In the genomic region with DNA sequence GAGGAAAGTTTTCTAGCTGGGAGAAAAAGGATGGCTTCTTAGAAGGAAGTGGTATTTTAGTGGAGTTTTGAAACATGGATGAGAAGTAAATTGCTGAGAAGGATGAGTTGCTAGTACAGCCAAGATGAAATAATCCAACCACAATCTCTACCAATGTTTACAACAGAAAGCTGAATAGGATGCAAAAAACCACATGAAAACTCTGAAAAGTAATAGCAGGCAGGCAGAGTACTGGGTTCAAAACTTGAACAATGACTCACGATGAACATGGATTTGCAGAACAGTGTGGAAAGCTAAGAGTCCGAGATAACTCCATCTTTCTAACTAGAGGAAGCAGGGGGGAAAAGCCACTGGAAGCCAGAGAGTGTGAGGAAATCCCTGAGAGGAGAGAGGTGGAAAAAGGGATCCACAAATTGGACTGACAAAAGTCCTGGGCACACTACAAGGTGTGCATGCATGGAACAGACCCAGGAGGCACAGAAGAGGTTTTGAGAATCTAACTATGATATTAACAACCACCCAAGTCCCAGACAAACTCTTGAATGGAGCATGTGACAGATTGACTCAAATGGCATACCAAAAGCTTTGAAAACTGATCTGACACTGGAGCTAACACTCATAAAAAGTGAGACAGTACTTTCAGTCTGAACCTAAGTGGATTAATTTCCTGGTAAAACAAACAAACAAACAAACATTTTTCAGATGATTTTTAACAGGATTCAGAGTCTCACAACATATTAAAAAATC, we compare ENCODE assay signal across 15 cellular contexts.
A peak's percentile ranks its signal among the peaks of the same experiment; 100 is the strongest.
DNase-seq lines count a peak whose midpoint lies in the region; ATAC-seq and TF ChIP-seq lines count a peak whose summit lies in the region.
"Had no signal": no experiment of that assay in that cellular context is flagged by ENCODE, and none has a peak within 500 bp of the region (broad histone marks: within the 10 kb centered on the region; RNA-seq: fewer than 3 reads in every experiment).

No MANE protein-coding gene starts in this region.

- BruUV-seq in A673 (replicated peaks; lab: Mats Ljungman, UMichigan) = TSS peak; percentile 13

- no peaks in the 10 kb centered on the region for H3K9me3 ChIP-seq in A673 (ENCODE audit: low read depth, low read length, poor library complexity, severe bottlenecking)
- H3K9me3 ChIP-seq: prostate gland had no signal

- peaks cover 45% of the 10 kb centered on the region for H3K36me3 Mint-ChIP-seq in T-helper 1 cell treated with Interleukin-12 subunit alpha and Interleukin-12 subunit beta and Interleukin-4 antibody, amounts not matched to agents 30 μg/mL and 1 μg/mL, for 36 hours (ENCODE audit: low read depth)
- peaks cover 35% of the 10 kb centered on the region for H3K36me3 Mint-ChIP-seq in effector memory CD8-positive, alpha-beta T cell (ENCODE audit: insufficient read depth)

- H3K4me3 ChIP-seq in A673 (ENCODE audit: low read depth, low read length, poor library complexity, severe bottlenecking) = no peak overlapping the region
- H3K4me3 ChIP-seq: coronary artery, prostate gland had no signal

- peaks cover 20% of the 10 kb centered on the region for H3K9me3 Mint-ChIP-seq in T-helper 1 cell treated with Interleukin-12 subunit alpha and Interleukin-12 subunit beta and Interleukin-4 antibody, amounts not matched to agents 30 μg/mL and 1 μg/mL, for 36 hours
- H3K9me3 Mint-ChIP-seq in effector memory CD8-positive, alpha-beta T cell = no peaks in the 10 kb centered on the region

- CTCF ChIA-PET in A673 (lab: Charles Lee) = no interaction called here

- peak overlapping the region; percentile 54 for H3K4me3 Mint-ChIP-seq in T-helper 1 cell treated with Interleukin-12 subunit alpha and Interleukin-12 subunit beta and Interleukin-4 antibody, amounts not matched to agents 30 μg/mL and 1 μg/mL, for 36 hours
- peak overlapping the region; percentile 33 to 51 for H3K4me3 Mint-ChIP-seq in effector memory CD8-positive, alpha-beta T cell

- peaks cover 59% of the 10 kb centered on the region for H3K4me1 Mint-ChIP-seq in T-helper 1 cell treated with Interleukin-12 subunit alpha and Interleukin-12 subunit beta and Interleukin-4 antibody, amounts not matched to agents 30 μg/mL and 1 μg/mL, for 36 hours (ENCODE audit: low read depth)
- H3K4me1 Mint-ChIP-seq in effector memory CD8-positive, alpha-beta T cell (ENCODE audit: low read depth in 2 of 2) = peaks cover 42 to 54% of the 10 kb centered on the region in 2 donors

- peak; percentile 63 for ATAC-seq in effector memory CD8-positive, alpha-beta T cell (replicated peaks)
- no peak for ATAC-seq in GM21529 (IDR thresholded peaks at IDR 0.05; ENCODE audit: unreplicated experiment)

- H3K27ac ChIP-seq in A673 (ENCODE audit: low read depth, low read length, poor library complexity, severe bottlenecking) = no peak overlapping the region
- H3K27ac ChIP-seq: coronary artery, prostate gland, RWPE1 had no signal

- DNase-seq in A673 (ENCODE audit: low spot score) (no peak), GF-D8 (lab: John Stamatoyannopoulos, UW) (peak; percentile 18), NCI-H1092 treated with DMSO at 0.1 percent for 48 hours (lab: John Stamatoyannopoulos, UW) (no peak), D341Med (ENCODE audit: low spot score) (no peak), activated gamma-delta T cell treated with Interleukin-2 at 50 U/mL for 16 hours (no peak)
- no peak for DNase-seq in effector memory CD8-positive, alpha-beta T cell
- DNase-seq: activated gamma-delta T cell; MM.1S; NCI-H510A treated with DMSO at 0.1 percent for 48 hours; stimulated activated naive CD4-positive, alpha-beta T cell treated with Interleukin-2 at 50 U/mL for 16 hours had no signal

- POLR2A ChIA-PET in A673 (lab: Charles Lee; ENCODE audit: low non-redundant PET) = no interaction called here

- intact Hi-C loops in A673 (cut with micrococcal nuclease; ENCODE audit: unreplicated experiment) = no loop called here

- no peaks in the 10 kb centered on the region for H3K4me1 ChIP-seq in A673 (ENCODE audit: insufficient read depth, low read length, poor library complexity, severe bottlenecking)
- H3K4me1 ChIP-seq: prostate gland had no signal

- H3K27me3 Mint-ChIP-seq in T-helper 1 cell treated with Interleukin-12 subunit alpha and Interleukin-12 subunit beta and Interleukin-4 antibody, amounts not matched to agents 30 μg/mL and 1 μg/mL, for 36 hours (ENCODE audit: low read depth) = no peaks in the 10 kb centered on the region
- H3K27me3 Mint-ChIP-seq in effector memory CD8-positive, alpha-beta T cell = no peaks in the 10 kb centered on the region

- peaks cover 17% of the 10 kb centered on the region for H3K36me3 ChIP-seq in A673 (ENCODE audit: insufficient read depth, low read length, poor library complexity, severe bottlenecking)
- H3K36me3 ChIP-seq: prostate gland had no signal

- H3K27me3 ChIP-seq in A673 (replicated peaks; ENCODE audit: insufficient read depth, low read depth, low read length, poor library complexity) = no peaks in the 10 kb centered on the region

- no peak for TF ChIP-seq CTCF in A673 (conservative IDR thresholded peaks at IDR 0.05; ENCODE audit: low read depth, low read length)

- H3K27ac Mint-ChIP-seq in T-helper 1 cell treated with Interleukin-12 subunit alpha and Interleukin-12 subunit beta and Interleukin-4 antibody, amounts not matched to agents 30 μg/mL and 1 μg/mL, for 36 hours = peak overlapping the region; percentile 69
- peak overlapping the region; percentile 73 to 87 for H3K27ac Mint-ChIP-seq in effector memory CD8-positive, alpha-beta T cell
